Comparison of ENCODE assay signal across 1 cellular context in genomic region chr10:72888151-72888638, GRCh38.
TF ChIP-seq lines count a peak whose summit lies in the region.

No MANE protein-coding gene starts in this region.

TF ChIP-seq in K562, 482 proteins besides CTCF, POLR2A, EP300 and RAD21 (continued from another document and continues in another):
- TF ChIP-seq RNF219 (CRISPR knock-in tag; IDR thresholded peaks at IDR 0.05) (no peak), NEUROD1 (IDR thresholded peaks at IDR 0.05; ENCODE audit: borderline replicate concordance, low read depth, low read length, partially characterized antibody) (no peak), ZNF124 (CRISPR knock-in tag; IDR thresholded peaks at IDR 0.05) (no peak), POLR2AphosphoS2 (IDR thresholded peaks at IDR 0.05; ENCODE audit: low read length) (no peak), SMAD1 (IDR thresholded peaks at IDR 0.05; ENCODE audit: low read depth, low read length, partially characterized antibody) (no peak), PTTG1 (tag; IDR thresholded peaks at IDR 0.05; ENCODE audit: low read depth) (peak; percentile 86), NR4A1 (CRISPR knock-in tag; IDR thresholded peaks at IDR 0.05) (0 out of 2 replicates have a peak, but pooled peaks have one; percentile 25), NR4A1 (tag; IDR thresholded peaks at IDR 0.05) (peak; percentile 94), DPF2 (IDR thresholded peaks at IDR 0.05) (peak; percentile 81), HSF4 (CRISPR knock-in tag; IDR thresholded peaks at IDR 0.05; ENCODE audit: borderline replicate concordance) (peak; percentile 87), ZNF644 (tag; IDR thresholded peaks at IDR 0.05; ENCODE audit: low read depth) (peak; percentile 68; the same call in 1 of the 2 replicates), MGA (IDR thresholded peaks at IDR 0.05) (no peak), CREM (IDR thresholded peaks at IDR 0.05; ENCODE audit: low read depth) (no peak), BACH1 (tag; IDR thresholded peaks at IDR 0.05) (peak; percentile 63; the same call in 1 of the 2 replicates), MAZ (CRISPR knock-in tag; conservative IDR thresholded peaks at IDR 0.05 in 1 of 2, IDR thresholded peaks at IDR 0.05 in 1 of 2) (peak in 1 of 2 experiments; percentile 86; a peak in 2 of 4 replicates), HDAC1 (IDR thresholded peaks at IDR 0.05) (peak in 1 of 2 experiments; percentile 52; a peak in 1 of 4 replicates), TBL1XR1 (IDR thresholded peaks at IDR 0.05; ENCODE audit: low read length in 2 of 2) (peak in 1 of 2 experiments; percentile 58; a peak in 2 of 4 replicates), TAF15 (IDR thresholded peaks at IDR 0.05; ENCODE audit: low read depth, low read length) (no peak), CUX1 (CRISPR knock-in tag; IDR thresholded peaks at IDR 0.05) (peak; percentile 74; the same call in 1 of the 2 replicates), ZNF75A (CRISPR knock-in tag; IDR thresholded peaks at IDR 0.05) (no peak), TCF3 (CRISPR knock-in tag; IDR thresholded peaks at IDR 0.05) (0 out of 2 replicates have a peak, but pooled peaks have one; percentile 19), FOXP4 (CRISPR knock-in tag; IDR thresholded peaks at IDR 0.05; ENCODE audit: borderline replicate concordance) (no peak)
